9 cellular contexts compared by ENCODE assay signal in the genomic region with DNA sequence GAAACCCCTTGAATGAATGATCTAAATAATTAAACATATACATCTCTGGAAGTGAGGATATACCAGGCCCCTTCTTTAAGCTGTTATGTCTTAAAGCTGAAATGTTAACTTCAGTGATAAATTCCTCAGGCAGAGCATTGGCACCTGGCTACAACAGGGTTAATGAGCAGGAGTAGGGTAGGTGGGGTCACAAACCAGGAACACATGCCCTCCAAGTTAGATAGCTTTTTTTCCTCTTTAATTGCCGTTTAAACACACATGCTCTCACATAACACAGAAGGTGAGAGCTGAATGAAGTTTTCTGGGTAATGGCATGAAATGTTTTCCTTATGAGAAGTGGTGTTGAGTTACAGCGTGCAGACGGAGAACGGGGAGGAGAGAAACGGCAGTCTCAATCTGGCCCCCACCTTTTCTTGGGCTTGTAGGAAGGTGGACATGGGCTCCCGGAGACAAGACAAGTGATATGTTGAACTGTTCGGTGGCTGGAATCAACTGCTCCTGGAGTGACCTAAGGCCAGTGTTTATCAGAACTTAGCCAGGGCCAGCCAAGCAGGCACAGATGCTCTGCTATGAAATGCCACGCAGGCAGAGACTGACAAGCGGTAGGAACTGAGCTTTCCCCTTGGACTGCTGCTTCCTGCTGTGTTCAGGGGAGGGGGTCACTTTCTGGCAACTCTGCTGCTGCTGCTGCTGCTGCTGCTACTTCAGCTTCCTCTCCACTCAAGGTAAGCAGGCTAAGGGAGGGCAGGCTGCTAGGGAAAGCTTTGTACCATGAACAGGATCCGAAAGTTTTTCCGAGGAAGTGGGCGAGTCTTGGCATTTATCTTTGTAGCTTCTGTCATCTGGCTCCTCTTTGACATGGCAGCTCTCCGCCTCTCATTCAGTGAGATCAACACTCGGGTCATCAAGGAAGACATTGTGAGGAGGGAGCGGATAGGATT. TPM values are rescaled to one million over a fixed set of nuclear protein-coding genes. Genes with fewer than 3 reads are reported as not detected.
DNase-seq lines count a peak whose midpoint lies in the region; ATAC-seq, FAIRE-seq and TF ChIP-seq lines count a peak whose summit lies in the region.
"Had no signal": no experiment of that assay in that cellular context is flagged by ENCODE, and none has a peak within 500 bp of the region (broad histone marks: within the 10 kb centered on the region; RNA-seq: fewer than 3 reads in every experiment).

A gene with protein sequence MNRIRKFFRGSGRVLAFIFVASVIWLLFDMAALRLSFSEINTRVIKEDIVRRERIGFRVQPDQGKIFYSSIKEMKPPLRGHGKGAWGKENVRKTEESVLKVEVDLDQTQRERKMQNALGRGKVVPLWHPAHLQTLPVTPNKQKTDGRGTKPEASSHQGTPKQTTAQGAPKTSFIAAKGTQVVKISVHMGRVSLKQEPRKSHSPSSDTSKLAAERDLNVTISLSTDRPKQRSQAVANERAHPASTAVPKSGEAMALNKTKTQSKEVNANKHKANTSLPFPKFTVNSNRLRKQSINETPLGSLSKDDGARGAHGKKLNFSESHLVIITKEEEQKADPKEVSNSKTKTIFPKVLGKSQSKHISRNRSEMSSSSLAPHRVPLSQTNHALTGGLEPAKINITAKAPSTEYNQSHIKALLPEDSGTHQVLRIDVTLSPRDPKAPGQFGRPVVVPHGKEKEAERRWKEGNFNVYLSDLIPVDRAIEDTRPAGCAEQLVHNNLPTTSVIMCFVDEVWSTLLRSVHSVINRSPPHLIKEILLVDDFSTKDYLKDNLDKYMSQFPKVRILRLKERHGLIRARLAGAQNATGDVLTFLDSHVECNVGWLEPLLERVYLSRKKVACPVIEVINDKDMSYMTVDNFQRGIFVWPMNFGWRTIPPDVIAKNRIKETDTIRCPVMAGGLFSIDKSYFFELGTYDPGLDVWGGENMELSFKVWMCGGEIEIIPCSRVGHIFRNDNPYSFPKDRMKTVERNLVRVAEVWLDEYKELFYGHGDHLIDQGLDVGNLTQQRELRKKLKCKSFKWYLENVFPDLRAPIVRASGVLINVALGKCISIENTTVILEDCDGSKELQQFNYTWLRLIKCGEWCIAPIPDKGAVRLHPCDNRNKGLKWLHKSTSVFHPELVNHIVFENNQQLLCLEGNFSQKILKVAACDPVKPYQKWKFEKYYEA (plus strand): TSS at position 394 of the 941 bp plus-strand sequence. CDS start 378 bp downstream, at position 772.

- H3K4me3 Mint-ChIP-seq in activated T-cell treated with anti-CD3 and anti-CD28 coated beads, Interleukin-2, amount 50 U/mL, for 24 hours = no peak within 1 kb of the TSS
- H3K4me3 Mint-ChIP-seq: CD4-positive, alpha-beta memory T cell had no signal

- H3K36me3 ChIP-seq in upper lobe of right lung = no peaks in the 10 kb centered on the region

- H3K4me3 ChIP-seq in cardiac fibroblast (replicated peaks in 1 of 2; ENCODE audit: low read depth in 2 of 2, low read length in 2 of 2) (peak within 1 kb of the TSS; percentile 24 to 58), upper lobe of right lung (peak within 1 kb of the TSS; percentile 51)

- H3K4me1 ChIP-seq in upper lobe of right lung = no peaks in the 10 kb centered on the region

- peak within 1 kb of the TSS; percentile 44 for H3K27ac ChIP-seq in upper lobe of right lung

- H3K9me3 ChIP-seq in upper lobe of right lung = no peaks in the 10 kb centered on the region

- intact Hi-C loops in upper lobe of right lung (cut with DNase I) = no loop called here

- peaks cover 16% of the 10 kb centered on the region for H3K27me3 Mint-ChIP-seq in activated T-cell treated with anti-CD3 and anti-CD28 coated beads, Interleukin-2, amount 50 U/mL, for 24 hours

- no peaks in the 10 kb centered on the region for H3K27me3 ChIP-seq in upper lobe of right lung

- no peaks in the 10 kb centered on the region for H3K9me3 Mint-ChIP-seq in activated T-cell treated with anti-CD3 and anti-CD28 coated beads, Interleukin-2, amount 50 U/mL, for 24 hours
- H3K9me3 Mint-ChIP-seq: CD4-positive, alpha-beta memory T cell had no signal

- H3K27ac Mint-ChIP-seq in activated T-cell treated with anti-CD3 and anti-CD28 coated beads, Interleukin-2, amount 50 U/mL, for 24 hours = peak within 1 kb of the TSS; percentile 73
- H3K27ac Mint-ChIP-seq: CD4-positive, alpha-beta memory T cell had no signal

- peaks cover 55% of the 10 kb centered on the region for H3K4me1 Mint-ChIP-seq in activated T-cell treated with anti-CD3 and anti-CD28 coated beads, Interleukin-2, amount 50 U/mL, for 24 hours (ENCODE audit: low read depth)

- TF ChIP-seq CTCF in cardiac fibroblast (IDR thresholded peaks at IDR 0.05; ENCODE audit: low read depth, low read length) (no peak), upper lobe of right lung (IDR thresholded peaks at IDR 0.05) (no peak)

- no peak for TF ChIP-seq POLR2A in GM12891 (IDR thresholded peaks at IDR 0.05; ENCODE audit: low read depth, low read length)

- H3K36me3 Mint-ChIP-seq in activated T-cell treated with anti-CD3 and anti-CD28 coated beads, Interleukin-2, amount 50 U/mL, for 24 hours (ENCODE audit: low read depth) = no peaks in the 10 kb centered on the region
- H3K36me3 Mint-ChIP-seq: CD4-positive, alpha-beta memory T cell had no signal

- peak; percentile 33 for ATAC-seq in left lobe of liver
- peak; percentile 63 for ATAC-seq in upper lobe of right lung
- ATAC-seq in GM21576 (IDR thresholded peaks at IDR 0.05; ENCODE audit: unreplicated experiment) = no peak

- DNase-seq in activated T-cell treated with anti-CD3 and anti-CD28 coated beads, Interleukin-2, amount 50 U/mL, for 24 hours = no peak
- no peak for DNase-seq in activated T-cell treated with anti-CD3 and anti-CD28 coated beads, Interleukin-2, amount 50 U/mL, for 1 hour
- DNase-seq in cardiac fibroblast (ENCODE audit: low read depth in 2 of 2) (peak; percentile 45 to 69), left lobe of liver (ENCODE audit: low spot score) (no peak), upper lobe of right lung (peak; percentile 55), glomerular visceral epithelial cell (ENCODE audit: extremely low spot score) (no peak), GM12891 (ENCODE audit: insufficient read length, low spot score) (no peak)

- no peak for FAIRE-seq in GM12891 (lab: Jason Lieb, UNC)

TF ChIP-seq in GM12891, 5 proteins besides CTCF, POLR2A, EP300 and RAD21:
- no peak for TF ChIP-seq SPI1 (IDR thresholded peaks at IDR 0.05; ENCODE audit: low read depth, low read length)
- no peak for TF ChIP-seq PAX5 (IDR thresholded peaks at IDR 0.05; ENCODE audit: insufficient read depth, low read length, severe bottlenecking)
- TF ChIP-seq TAF1 (IDR thresholded peaks at IDR 0.05; ENCODE audit: low read depth, low read length) = no peak
- no peak for TF ChIP-seq POLR2AphosphoS5 (IDR thresholded peaks at IDR 0.05; ENCODE audit: low read depth, low read length)
- no peak for TF ChIP-seq POU2F2 (IDR thresholded peaks at IDR 0.05; ENCODE audit: low read depth, low read length)

RNA-seq across cellular contexts. Expression of the gene that starts here (rescaled TPM):
- total RNA-seq in left lobe of liver (0.15 TPM), upper lobe of right lung (40.2 TPM)
- not detected for polyA plus RNA-seq in GM12891 (2012; ENCODE audit: low read depth, missing spikeins)
- total RNA-seq: CD4-positive, alpha-beta memory T cell had no signal
- polyA plus RNA-seq: CD4-positive, alpha-beta memory T cell had no signal

Comparison
In these comparisons a context has a peak if more than half of its experiments do, and no peak if none do; other contexts are left out.
1. RNA of the gene that starts here (total RNA-seq): 40.2 TPM in upper lobe of right lung (single experiment); 0.15 TPM in left lobe of liver (single experiment); every median in the first group is over 10 times any median in the second.
2. Peak in ATAC-seq in left lobe of liver; RNA of the gene not detected or under 1 TPM.
3. DNase-seq: peak in cardiac fibroblast (2 of 2) and upper lobe of right lung (single experiment); none in activated T-cell treated with anti-CD3 and anti-CD28 coated beads, Interleukin-2, amount 50 U/mL, for 24 hours (single experiment), activated T-cell treated with anti-CD3 and anti-CD28 coated beads, Interleukin-2, amount 50 U/mL, for 1 hour (single experiment), left lobe of liver (single experiment), glomerular visceral epithelial cell (single experiment) and GM12891 (single experiment).